Comparison of ENCODE assay signal across 8 cellular contexts in genomic region chr6:79672631-79673065, GRCh38. TPM values are rescaled to one million over a fixed set of nuclear protein-coding genes. Genes with fewer than 3 reads are reported as not detected.
A peak's percentile ranks its signal among the peaks of the same experiment; 100 is the strongest.
DNase-seq lines count a peak whose midpoint lies in the region; ATAC-seq and TF ChIP-seq lines count a peak whose summit lies in the region.

No MANE protein-coding gene starts in this region.

- intact Hi-C loops in uterus (cut with DNase I; ENCODE audit: low total_unique reads), result no loop called here

- H3K9me3 ChIP-seq in BE2C (no peaks in the 10 kb centered on the region), RWPE2 (ENCODE audit: severe bottlenecking) (no peaks in the 10 kb centered on the region), uterus (no peaks in the 10 kb centered on the region)

- no peak overlapping the region for H3K4me3 ChIP-seq in BE2C (ENCODE audit: low read depth, low read length)
- no peak overlapping the region for H3K4me3 ChIP-seq in RWPE2 (ENCODE audit: severe bottlenecking)
- no peak overlapping the region for H3K4me3 ChIP-seq in fibroblast of the aortic adventitia (ENCODE audit: low read depth, low read length)
- no peak overlapping the region for H3K4me3 ChIP-seq in uterus

- TF ChIP-seq CTCF in BE2C (IDR thresholded peaks at IDR 0.05; ENCODE audit: low read depth, low read length) (peak; percentile 70), RWPE2 (IDR thresholded peaks at IDR 0.05; ENCODE audit: poor library complexity, severe bottlenecking) (peak; percentile 85), fibroblast of the aortic adventitia (IDR thresholded peaks at IDR 0.05; ENCODE audit: insufficient read depth, low read length) (peak; percentile 56), uterus (IDR thresholded peaks at IDR 0.05) (peak; percentile 14 to 36 (median 26))

- peak; percentile 69 for ATAC-seq in GM19351 (IDR thresholded peaks at IDR 0.05; ENCODE audit: unreplicated experiment)
- peak; percentile 29; the same call in 2 of the 3 replicates for ATAC-seq in RWPE2 (ENCODE audit: low read depth)
- no peak for ATAC-seq in GM21360 (IDR thresholded peaks at IDR 0.05; ENCODE audit: unreplicated experiment)
- no peak for ATAC-seq in GM19328 (IDR thresholded peaks at IDR 0.05; ENCODE audit: unreplicated experiment)

- H3K27ac ChIP-seq in RWPE2 (ENCODE audit: poor library complexity, severe bottlenecking) (peak overlapping the region; percentile 56), uterus (peak overlapping the region in 1 of 2 donors; percentile 49)

- no peak for DNase-seq in BE2C
- no peak for DNase-seq in RWPE2 (ENCODE audit: low spot score)
- peak; percentile 40 for DNase-seq in fibroblast of the aortic adventitia (ENCODE audit: low read depth)
- DNase-seq in uterus, result no peak
- no peak for DNase-seq in SHP77 treated with DMSO at 0.1 percent for 48 hours (lab: John Stamatoyannopoulos, UW)

- H3K36me3 ChIP-seq in BE2C, result no peaks in the 10 kb centered on the region
- no peaks in the 10 kb centered on the region for H3K36me3 ChIP-seq in RWPE2 (ENCODE audit: low read depth)
- H3K36me3 ChIP-seq in uterus, result no peaks in the 10 kb centered on the region

- no peaks in the 10 kb centered on the region; the same call in 1 of the 2 replicates for H3K4me1 ChIP-seq in BE2C
- H3K4me1 ChIP-seq in RWPE2 (ENCODE audit: insufficient read depth, poor library complexity, severe bottlenecking), result peaks cover 14% of the 10 kb centered on the region
- no peaks in the 10 kb centered on the region for H3K4me1 ChIP-seq in uterus

- H3K27me3 ChIP-seq in BE2C (no peaks in the 10 kb centered on the region), RWPE2 (ENCODE audit: insufficient read depth, poor library complexity, severe bottlenecking) (no peaks in the 10 kb centered on the region), uterus (no peaks in the 10 kb centered on the region)

- TF ChIP-seq POLR2A in uterus (IDR thresholded peaks at IDR 0.05), result no peak

RNA-seq across cellular contexts. Expression of gene SH3BGRL2, which starts 41.5 kb away (rescaled TPM):
- 2.8 TPM for polyA plus RNA-seq in BE2C (2012; ENCODE audit: insufficient read depth, insufficient read length, low read depth)
- 4.1 and 6.6 TPM in 2 replicates for total RNA-seq in fibroblast of the aortic adventitia (ENCODE audit: low replicate concordance)
- 10 to 100 TPM; 24.6 to 53.2 (median 34.4) TPM for total RNA-seq in uterus

Comparison
In these comparisons a context has a peak if more than half of its experiments do, and no peak if none do; other contexts are left out.
1. CTCF ChIP-seq: peak in every context shown above with its lines; median percentile 85 in RWPE2; 70 in BE2C; 56 in fibroblast of the aortic adventitia; 26 in uterus.
2. ATAC-seq: peak in GM19351 (single experiment) and RWPE2 (single experiment); none in GM21360 (single experiment) and GM19328 (single experiment).